In the genomic region with DNA sequence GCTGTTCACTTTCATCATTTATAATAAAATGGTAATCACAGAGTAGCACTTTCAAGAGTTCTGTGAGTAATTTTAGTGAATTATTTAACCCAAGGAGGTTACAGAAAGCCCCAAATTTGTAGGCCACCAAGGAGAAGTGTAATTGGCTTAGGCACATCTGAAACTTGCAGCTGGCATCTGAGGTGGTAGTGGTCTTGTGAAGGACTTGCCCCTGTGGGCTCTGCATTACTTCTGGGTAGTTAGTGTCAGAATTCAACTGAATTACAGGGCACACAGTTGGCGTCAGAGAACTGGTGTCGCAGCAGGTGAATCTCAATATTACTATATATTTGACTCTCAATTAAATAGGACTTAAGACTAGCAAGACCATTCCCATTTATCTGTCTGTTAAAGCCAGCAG, we compare ENCODE assay signal across 21 cellular contexts. TPM values are rescaled to one million over a fixed set of nuclear protein-coding genes. Genes with fewer than 3 reads are reported as not detected.
DNase-seq lines count a peak whose midpoint lies in the region; ATAC-seq, FAIRE-seq and TF ChIP-seq lines count a peak whose summit lies in the region.
"Had no signal": no experiment of that assay in that cellular context is flagged by ENCODE, and none has a peak within 500 bp of the region (broad histone marks: within the 10 kb centered on the region; RNA-seq: fewer than 3 reads in every experiment).

No MANE protein-coding gene starts in this region.

- POLR2A ChIA-PET in CD8-positive, alpha-beta T cell (lab: Charles Lee) = interaction anchor here (1.0 kb wide), 1 partner anchor 38 kb away, joined by 3 read pairs; no protein-coding TSS in a partner anchor
- POLR2A ChIA-PET in activated CD4-positive, alpha-beta memory T cell treated with anti-CD3 and anti-CD28 coated beads for 36 hours (lab: Charles Lee) = interaction anchor here (1.0 to 3.9 kb wide), 7 partner anchors 9 to 185 kb away, joined by 3 to 24 read pairs (median 6); a partner anchor contains a TSS

- no peaks in the 10 kb centered on the region for H3K27me3 Mint-ChIP-seq in CD8-positive, alpha-beta T cell (ENCODE audit: low read depth)
- no peaks in the 10 kb centered on the region for H3K27me3 Mint-ChIP-seq in activated CD4-positive, alpha-beta memory T cell treated with anti-CD3 and anti-CD28 coated beads for 36 hours
- H3K27me3 Mint-ChIP-seq: naive B cell had no signal

- WGBS in heart left ventricle, 4 donors = 88 to 98% (median 96%) methylated on average over 2 of the region's 2 CpGs
- 67 to 80% (median 72%) methylated on average over 2 of the region's 2 CpGs for WGBS in spleen, 5 donors

- no peak for TF ChIP-seq CTCF in CD8-positive, alpha-beta T cell (IDR thresholded peaks at IDR 0.05)
- TF ChIP-seq CTCF in heart left ventricle (IDR thresholded peaks at IDR 0.05) (no peak), spleen (IDR thresholded peaks at IDR 0.05 in 8 of 11, conservative IDR thresholded peaks at IDR 0.05 in 3 of 11) (no peak)

- no peak for ATAC-seq in CD8-positive, alpha-beta T cell
- ATAC-seq in GM18909 (IDR thresholded peaks at IDR 0.05; ENCODE audit: poor library complexity, unreplicated experiment) = peak; percentile 34
- ATAC-seq in heart left ventricle = no peak

- H3K4me3 ChIP-seq in CD8-positive, alpha-beta T cell (ENCODE audit: low read depth, low read length) = no peak overlapping the region
- H3K4me3 ChIP-seq in heart left ventricle (no peak overlapping the region), spleen (no peak overlapping the region)
- H3K4me3 ChIP-seq: testis had no signal

- CTCF ChIA-PET in CD8-positive, alpha-beta T cell (lab: Charles Lee) = interaction anchor here (1.4 kb wide), 1 partner anchor 11 kb away, joined by 4 read pairs; no protein-coding TSS in a partner anchor
- CTCF ChIA-PET in activated CD4-positive, alpha-beta memory T cell treated with anti-CD3 and anti-CD28 coated beads for 36 hours (lab: Charles Lee) = interaction anchor here (0.6 to 1.7 kb wide), 7 partner anchors 11 to 89 kb away, joined by 3 to 6 read pairs (median 4); no protein-coding TSS in a partner anchor

- H3K27ac ChIP-seq in CD8-positive, alpha-beta T cell (ENCODE audit: low read depth, low read length) = no peak overlapping the region
- peak overlapping the region in 1 of 12 donors; percentile 2 for H3K27ac ChIP-seq in heart left ventricle
- peak overlapping the region in 4 of 8 donors; percentile 21 to 59 (median 38) for H3K27ac ChIP-seq in spleen
- H3K27ac ChIP-seq: testis had no signal

- H3K4me1 Mint-ChIP-seq in CD8-positive, alpha-beta T cell (ENCODE audit: low read depth) = peaks cover 76% of the 10 kb centered on the region
- H3K4me1 Mint-ChIP-seq in activated CD4-positive, alpha-beta memory T cell treated with anti-CD3 and anti-CD28 coated beads for 36 hours (ENCODE audit: low read depth) = peaks cover 72% of the 10 kb centered on the region

- H3K27ac Mint-ChIP-seq in CD8-positive, alpha-beta T cell = peak overlapping the region; percentile 89
- H3K27ac Mint-ChIP-seq in activated CD4-positive, alpha-beta memory T cell treated with anti-CD3 and anti-CD28 coated beads for 36 hours = peak overlapping the region; percentile 91

- peak; percentile 82 for FAIRE-seq in islet of Langerhans (lab: Jason Lieb, UNC)
- FAIRE-seq: endometrium, RCC 7860 had no signal

- H3K9me3 ChIP-seq in CD8-positive, alpha-beta T cell (ENCODE audit: low read length) = no peaks in the 10 kb centered on the region
- H3K9me3 ChIP-seq in heart left ventricle (no peaks in the 10 kb centered on the region), spleen (no peaks in the 10 kb centered on the region)
- H3K9me3 ChIP-seq: testis had no signal

- H3K36me3 ChIP-seq in CD8-positive, alpha-beta T cell (ENCODE audit: insufficient read depth, low read length) = no peaks in the 10 kb centered on the region
- no peaks in the 10 kb centered on the region for H3K36me3 ChIP-seq in heart left ventricle
- no peaks in the 10 kb centered on the region for H3K36me3 ChIP-seq in spleen

- H3K36me3 Mint-ChIP-seq in CD8-positive, alpha-beta T cell = peaks cover 12% of the 10 kb centered on the region
- H3K36me3 Mint-ChIP-seq in activated CD4-positive, alpha-beta memory T cell treated with anti-CD3 and anti-CD28 coated beads for 36 hours = peaks cover 9% of the 10 kb centered on the region

- H3K4me3 Mint-ChIP-seq in CD8-positive, alpha-beta T cell = no peak overlapping the region
- H3K4me3 Mint-ChIP-seq in activated CD4-positive, alpha-beta memory T cell treated with anti-CD3 and anti-CD28 coated beads for 36 hours = peak overlapping the region; percentile 26

- no peaks in the 10 kb centered on the region for H3K27me3 ChIP-seq in CD8-positive, alpha-beta T cell (ENCODE audit: insufficient read depth, low read length)
- H3K27me3 ChIP-seq in heart left ventricle (no peaks in the 10 kb centered on the region), spleen (replicated peaks in 1 of 7) (no peaks in the 10 kb centered on the region)
- H3K27me3 ChIP-seq: testis had no signal

- peaks cover 2% of the 10 kb centered on the region for H3K9me3 Mint-ChIP-seq in CD8-positive, alpha-beta T cell
- H3K9me3 Mint-ChIP-seq in activated CD4-positive, alpha-beta memory T cell treated with anti-CD3 and anti-CD28 coated beads for 36 hours = no peaks in the 10 kb centered on the region

- DNase-seq in CD8-positive, alpha-beta T cell = no peak
- DNase-seq in activated CD4-positive, alpha-beta memory T cell treated with anti-CD3 and anti-CD28 coated beads for 36 hours = peak; percentile 27
- DNase-seq in stimulated activated CD8-positive, alpha-beta memory T cell treated with anti-CD3 and anti-CD28 coated beads, Interleukin-4, amount 100 ng/mL, for 48 hours = no peak
- DNase-seq in heart left ventricle (no peak), spleen (no peak)
- no peak for DNase-seq in activated CD4-positive, alpha-beta T cell treated with anti-CD3 and anti-CD28 coated beads, Interleukin-2, amount 50 U/mL, for 4 hours
- DNase-seq: activated effector memory CD4-positive, alpha-beta T cell treated with anti-CD3 and anti-CD28 coated beads, Interleukin-2, amount 50 U/mL, for 16 hours; EL; islet precursor cell; Kasumi-1; naive B cell; NCI-H1417 treated with DMSO at 0.1 percent for 48 hours; NCI-H774; T1000; testis had no signal

- intact Hi-C loops in CD8-positive, alpha-beta T cell (cut with DNase I, micrococcal nuclease) = loop anchor here in 1 of 2 experiments (5.0 kb wide), 2 partner anchors 34 to 76 kb away; no protein-coding TSS in a partner anchor
- intact Hi-C loops in activated CD4-positive, alpha-beta memory T cell treated with anti-CD3 and anti-CD28 coated beads for 36 hours (cut with micrococcal nuclease) = loop anchor here (5.0 kb wide), 2 partner anchors 234 to 664 kb away; a partner anchor contains a TSS
- intact Hi-C loops in heart left ventricle (cut with DNase I) (no loop called here), spleen (cut with DNase I; ENCODE audit: low total_unique reads) (no loop called here)

- TF ChIP-seq POLR2A in heart left ventricle (IDR thresholded peaks at IDR 0.05) (no peak), spleen (IDR thresholded peaks at IDR 0.05) (no peak)

- H3K4me1 ChIP-seq in CD8-positive, alpha-beta T cell (ENCODE audit: insufficient read depth, low read length) = peaks cover 47% of the 10 kb centered on the region
- H3K4me1 ChIP-seq in heart left ventricle (no peaks in the 10 kb centered on the region), spleen (peaks cover 0 to 35% (median under 1%) of the 10 kb centered on the region in 6 donors)
- H3K4me1 ChIP-seq: testis had no signal

RNA-seq across cellular contexts. Expression of a gene that starts 36.9 kb away (rescaled TPM):
- 10 to 100 TPM; 34.9 to 36.5 TPM for total RNA-seq in CD8-positive, alpha-beta T cell
- total RNA-seq in activated CD4-positive, alpha-beta memory T cell treated with anti-CD3 and anti-CD28 coated beads for 36 hours = 10 to 100 TPM; 14.7 to 14.8 TPM
- total RNA-seq in heart left ventricle (1 to 10 TPM in 2 of 9 donors, under 1 TPM in 7; 0.07 to 2.3 (median 0.21) TPM), spleen (10 to 100 TPM; 18.2 to 47.9 (median 23.3) TPM)
- polyA plus RNA-seq in heart left ventricle (under 1 TPM; 0.04 to 0.06 TPM), spleen (1 to 10 TPM; 3.6 to 4.7 (median 3.9) TPM)
- total RNA-seq: HT1080, lung microvascular endothelial cell had no signal

Comparison
In these comparisons a context has a peak if more than half of its experiments do, and no peak if none do; other contexts are left out.
1. RNA of a gene that starts 36.9 kb away (total RNA-seq): 34.9 to 36.5 TPM in CD8-positive, alpha-beta T cell, 18.2 to 47.9 TPM in spleen and 14.7 to 14.8 TPM in activated CD4-positive, alpha-beta memory T cell treated with anti-CD3 and anti-CD28 coated beads for 36 hours; 0.07 to 2.3 TPM in heart left ventricle; every median in the first group is over 4 times any median in the second.